ENCODE assay signal across 16 cellular contexts in genomic region chr1:15726508-15726907, GRCh38. TPM values are rescaled to one million over a fixed set of nuclear protein-coding genes. Genes with fewer than 3 reads are reported as not detected.
DNase-seq lines count a peak whose midpoint lies in the region; ATAC-seq and TF ChIP-seq lines count a peak whose summit lies in the region.
"Had no signal": no experiment of that assay in that cellular context is flagged by ENCODE, and none has a peak within 500 bp of the region (broad histone marks: within the 10 kb centered on the region; RNA-seq: fewer than 3 reads in every experiment).

No MANE protein-coding gene starts in this region.

- WGBS in hepatocyte (ENCODE audit: low lambda C conversion rate, missing lambda C conversion rate): 92% methylated on average over 9 of the region's 9 CpGs

- H3K9me2 ChIP-seq in hepatocyte (replicated peaks; ENCODE audit: insufficient read depth): no peaks in the 10 kb centered on the region

- in situ Hi-C loops in gastrocnemius medialis (cut with MboI; ENCODE audit: low sequenced_read_pairs in 4 of 4): loop anchor here in 1 of 4 donors (25.0 kb wide), 1 partner anchor 139 kb away; the partner anchor contains the start of gene AGMAT

- H3K79me2 ChIP-seq in hepatocyte: no peaks in the 10 kb centered on the region

- H3K4me3 ChIP-seq in left ventricle myocardium inferior: no peak overlapping the region
- no peak overlapping the region for H3K4me3 ChIP-seq in gastrocnemius medialis
- no peak overlapping the region for H3K4me3 ChIP-seq in hepatocyte
- H3K4me3 ChIP-seq: A549 had no signal

- ATAC-seq in left cardiac atrium (no peak), gastrocnemius medialis (no peak), omental fat pad (ENCODE audit: low FRiP score) (no peak)
- ATAC-seq: A549, HepG2 had no signal

- TF ChIP-seq POLR2A in gastrocnemius medialis (IDR thresholded peaks at IDR 0.05): no peak

- H3K9me3 ChIP-seq in left ventricle myocardium inferior (replicated peaks) (no peaks in the 10 kb centered on the region), gastrocnemius medialis (no peaks in the 10 kb centered on the region), hepatocyte (ENCODE audit: low read depth) (no peaks in the 10 kb centered on the region)
- H3K9me3 ChIP-seq: A549, Caco-2 had no signal

- H3K27ac ChIP-seq in left ventricle myocardium inferior (replicated peaks): peak overlapping the region; percentile 41
- H3K27ac ChIP-seq in gastrocnemius medialis: peak overlapping the region; percentile 90 to 96 (median 94)
- H3K27ac ChIP-seq in hepatocyte: no peak overlapping the region
- H3K27ac ChIP-seq: 22Rv1, A549, C4-2B had no signal

- no peak overlapping the region for H2AFZ ChIP-seq in hepatocyte

- peaks cover 92% of the 10 kb centered on the region for H3K36me3 ChIP-seq in left ventricle myocardium inferior
- peaks cover 0 to 73% of the 10 kb centered on the region in 2 donors for H3K36me3 ChIP-seq in gastrocnemius medialis
- H3K36me3 ChIP-seq in hepatocyte (replicated peaks; ENCODE audit: insufficient read depth, low read depth): no peaks in the 10 kb centered on the region

- intact Hi-C loops in left ventricle myocardium inferior (cut with micrococcal nuclease): no loop called here
- intact Hi-C loops in left cardiac atrium (cut with DNase I): no loop called here
- intact Hi-C loops in gastrocnemius medialis (cut with DNase I; ENCODE audit: low total_unique reads): no loop called here

- TF ChIP-seq CTCF in left ventricle myocardium inferior (IDR thresholded peaks at IDR 0.05; ENCODE audit: borderline replicate concordance) (no peak), nephron progenitor cell (IDR thresholded peaks at IDR 0.05) (no peak), gastrocnemius medialis (IDR thresholded peaks at IDR 0.05 in 4 of 5, conservative IDR thresholded peaks at IDR 0.05 in 1 of 5) (no peak), hepatocyte (IDR thresholded peaks at IDR 0.05; ENCODE audit: poor library complexity) (no peak), omental fat pad (IDR thresholded peaks at IDR 0.05) (no peak)

- no peak overlapping the region for H3K4me2 ChIP-seq in hepatocyte
- H3K4me2 ChIP-seq: A549 had no signal

- peak overlapping the region; percentile 69 for H3K27ac Mint-ChIP-seq in nephron progenitor cell
- H3K27ac Mint-ChIP-seq: CD4-positive, alpha-beta T cell had no signal

- H3K4me1 ChIP-seq in left ventricle myocardium inferior (peaks cover 31% of the 10 kb centered on the region), gastrocnemius medialis (peaks cover 32 to 42% of the 10 kb centered on the region in 2 donors), hepatocyte (ENCODE audit: insufficient read depth) (no peaks in the 10 kb centered on the region)
- H3K4me1 ChIP-seq: A549, Caco-2 had no signal

- H3K4me1 Mint-ChIP-seq in nephron progenitor cell: peaks cover 12% of the 10 kb centered on the region

- no peaks in the 10 kb centered on the region for H4K20me1 ChIP-seq in hepatocyte (ENCODE audit: insufficient read depth, poor library complexity, severe bottlenecking)

- H3K4me3 Mint-ChIP-seq in nephron progenitor cell: no peak overlapping the region
- H3K4me3 Mint-ChIP-seq: CD4-positive, alpha-beta T cell had no signal

- no peaks in the 10 kb centered on the region for H3K27me3 ChIP-seq in left ventricle myocardium inferior (ENCODE audit: low read depth)
- H3K27me3 ChIP-seq in gastrocnemius medialis: no peaks in the 10 kb centered on the region
- no peaks in the 10 kb centered on the region for H3K27me3 ChIP-seq in hepatocyte

- H3K36me3 Mint-ChIP-seq in nephron progenitor cell (ENCODE audit: low read depth): peaks cover 20% of the 10 kb centered on the region

- H3K27me3 Mint-ChIP-seq in nephron progenitor cell (ENCODE audit: low read depth, poor library complexity): no peaks in the 10 kb centered on the region
- H3K27me3 Mint-ChIP-seq: CD4-positive, alpha-beta T cell had no signal

- DNase-seq in left ventricle myocardium inferior (no peak), left cardiac atrium (no peak), nephron progenitor cell (no peak), gastrocnemius medialis (no peak), hepatocyte (ENCODE audit: low spot score) (no peak), GDM1 (lab: John Stamatoyannopoulos, UW) (no peak), omental fat pad (ENCODE audit: low spot score) (no peak)
- DNase-seq: AML-193; Caco-2; CD4-positive, alpha-beta T cell; GOT3 had no signal

- no peaks in the 10 kb centered on the region for H3K9me3 Mint-ChIP-seq in nephron progenitor cell
- H3K9me3 Mint-ChIP-seq: CD4-positive, alpha-beta T cell had no signal

RNA-seq across cellular contexts. Expression of gene SLC25A34, which starts 9.6 kb away (rescaled TPM):
- total RNA-seq in left ventricle myocardium inferior (34.0 TPM), left cardiac atrium (1 to 10 TPM; 5.4 to 7.3 TPM), gastrocnemius medialis (10 to 100 TPM in 3 of 4 donors, 1 to 10 TPM in 1; 7.8 to 17.2 (median 13.8) TPM), hepatocyte (0.68 and 0.87 TPM in 2 replicates), omental fat pad (10 to 100 TPM in 1 of 4 donors, 1 to 10 TPM in 2, under 1 TPM in 1; 0.82 to 13.1 (median 2.0) TPM)
- polyA plus RNA-seq in hepatocyte: 0.71 and 0.77 TPM in 2 replicates

RNA-seq across cellular contexts. Expression of gene TMEM82, which starts 15.8 kb away (rescaled TPM):
- not detected for total RNA-seq in left ventricle myocardium inferior
- total RNA-seq in left cardiac atrium: not detected
- total RNA-seq in gastrocnemius medialis: under 1 TPM in 1 of 4 donors, not detected in 3; 0.33 TPM
- 10.7 and 11.9 TPM in 2 replicates for total RNA-seq in hepatocyte
- 14.7 and 16.4 TPM in 2 replicates for polyA plus RNA-seq in hepatocyte
- total RNA-seq in omental fat pad: not detected
- total RNA-seq: CD4-positive, alpha-beta T cell had no signal
- polyA plus RNA-seq: A549, BJ had no signal

RNA-seq across cellular contexts. Expression of gene FBLIM1, which starts 32.1 kb away (rescaled TPM):
- total RNA-seq in left ventricle myocardium inferior (89.1 TPM), left cardiac atrium (10 to 100 TPM; 75.1 to 82.8 TPM), gastrocnemius medialis (1 to 10 TPM; 1.4 to 3.9 (median 3.8) TPM), hepatocyte (109 and 117 TPM in 2 replicates), omental fat pad (10 to 100 TPM; 10.4 to 34.0 (median 17.4) TPM)
- 102 and 120 TPM in 2 replicates for polyA plus RNA-seq in hepatocyte

RNA-seq across cellular contexts. Expression of gene PLEKHM2, which starts 42.4 kb away (rescaled TPM):
- 90.3 TPM for total RNA-seq in left ventricle myocardium inferior
- 10 to 100 TPM; 64.5 to 70.4 TPM for total RNA-seq in left cardiac atrium
- 100 to 1,000 TPM in 3 of 4 donors, 10 to 100 TPM in 1; 86.7 to 170 (median 144) TPM for total RNA-seq in gastrocnemius medialis
- total RNA-seq in hepatocyte: 38.9 and 43.1 TPM in 2 replicates
- 30.6 and 31.8 TPM in 2 replicates for polyA plus RNA-seq in hepatocyte
- 10 to 100 TPM; 34.4 to 81.1 (median 50.0) TPM for total RNA-seq in omental fat pad
